In genomic region chr15:28107111-28107893, GRCh38 we compare ENCODE assay signal across 8 cellular contexts. TPM values are rescaled to one million over a fixed set of nuclear protein-coding genes. Genes with fewer than 3 reads are reported as not detected.
A peak's percentile ranks its signal among the peaks of the same experiment; 100 is the strongest.
DNase-seq lines count a peak whose midpoint lies in the region; ATAC-seq and TF ChIP-seq lines count a peak whose summit lies in the region.

No MANE protein-coding gene starts in this region.

- H3K4me1 Mint-ChIP-seq in CD4-positive, alpha-beta memory T cell: peaks cover 8 to 13% (median 12%) of the 10 kb centered on the region in 4 donors

- H3K9me3 ChIP-seq in CD4-positive, alpha-beta memory T cell (ENCODE audit: control insufficient read depth in 1 of 2, low read length in 2 of 2): no peaks in the 10 kb centered on the region
- no peaks in the 10 kb centered on the region for H3K9me3 ChIP-seq in neutrophil

- POLR2A ChIA-PET in CD4-positive, alpha-beta memory T cell (lab: Charles Lee; ENCODE audit: partially characterized antibody): interaction anchor here (0.8 to 2.4 kb wide), 11 partner anchors 8 to 44 kb away, joined by 3 to 76 read pairs (median 4); partner anchors contain the start of gene OCA2

- H3K4me3 ChIP-seq in CD4-positive, alpha-beta memory T cell (ENCODE audit: low read length in 2 of 2): peak overlapping the region; percentile 29 to 68
- H3K4me3 ChIP-seq in WI38 (ENCODE audit: low read depth, low read length) (peak overlapping the region; percentile 57), neutrophil (ENCODE audit: low read depth in 1 of 2, low read length in 1 of 2) (peak overlapping the region; percentile 8 to 47)

- peaks cover 4% of the 10 kb centered on the region for H3K27me3 ChIP-seq in CD4-positive, alpha-beta memory T cell (ENCODE audit: insufficient read depth, low read length)
- peaks cover 19% of the 10 kb centered on the region for H3K27me3 ChIP-seq in foreskin keratinocyte
- peaks cover 79% of the 10 kb centered on the region for H3K27me3 ChIP-seq in neutrophil

- H3K4me1 ChIP-seq in CD4-positive, alpha-beta memory T cell (ENCODE audit: insufficient read depth, low read length): peaks cover 16% of the 10 kb centered on the region
- H3K4me1 ChIP-seq in foreskin keratinocyte: no peaks in the 10 kb centered on the region
- H3K4me1 ChIP-seq in neutrophil (ENCODE audit: control insufficient read depth in 1 of 2, insufficient read depth in 1 of 2, low read depth in 1 of 2, low read length in 1 of 2): peaks cover 11 to 15% of the 10 kb centered on the region in 2 experiments

- peaks cover 3 to 12% of the 10 kb centered on the region in 2 donors for H3K27me3 Mint-ChIP-seq in CD4-positive, alpha-beta memory T cell

- intact Hi-C loops in CD4-positive, alpha-beta memory T cell (cut with micrococcal nuclease): no loop called here

- peaks cover 4% of the 10 kb centered on the region for H3K36me3 ChIP-seq in CD4-positive, alpha-beta memory T cell (ENCODE audit: insufficient read depth, low read length)
- peaks cover 11% of the 10 kb centered on the region for H3K36me3 ChIP-seq in neutrophil

- peaks cover 10 to 11% of the 10 kb centered on the region in 2 donors for H3K36me3 Mint-ChIP-seq in CD4-positive, alpha-beta memory T cell

- ATAC-seq in foreskin keratinocyte: peak; percentile 40

- H3K27ac ChIP-seq in CD4-positive, alpha-beta memory T cell (ENCODE audit: low read depth, low read length): no peak overlapping the region
- H3K27ac ChIP-seq in foreskin keratinocyte (no peak overlapping the region), neutrophil (no peak overlapping the region)

- no peak for TF ChIP-seq CTCF in WI38 (IDR thresholded peaks at IDR 0.05; ENCODE audit: low read depth, low read length)
- no peak for TF ChIP-seq CTCF in foreskin keratinocyte (conservative IDR thresholded peaks at IDR 0.05)
- TF ChIP-seq CTCF in neutrophil (IDR thresholded peaks at IDR 0.05): no peak

- peak in 2 of 5 donors; percentile 31 to 34 for DNase-seq in CD4-positive, alpha-beta memory T cell
- DNase-seq in foreskin keratinocyte (no peak), DMS 273 (lab: John Stamatoyannopoulos, UW; ENCODE audit: unreplicated experiment) (no peak), foreskin melanocyte (no peak), cerebellum (ENCODE audit: low spot score) (no peak), pons (ENCODE audit: low spot score) (no peak)

- peaks cover 0 to 2% (median 0%) of the 10 kb centered on the region in 8 donors for H3K9me3 Mint-ChIP-seq in CD4-positive, alpha-beta memory T cell

- CTCF ChIA-PET in CD4-positive, alpha-beta memory T cell (lab: Charles Lee; ENCODE audit: partially characterized antibody): interaction anchor here (0.7 to 4.8 kb wide), 8 partner anchors 9 to 831 kb away, joined by 3 to 44 read pairs (median 6); partner anchors contain the start of gene OCA2

- peak overlapping the region; percentile 85 to 94 (median 89) for H3K4me3 Mint-ChIP-seq in CD4-positive, alpha-beta memory T cell

- H3K27ac Mint-ChIP-seq in CD4-positive, alpha-beta memory T cell: peak overlapping the region in 6 of 7 donors; percentile 48 to 88 (median 62)

RNA-seq across cellular contexts. Expression of gene OCA2, which starts 8.2 kb away (rescaled TPM):
- total RNA-seq in CD4-positive, alpha-beta memory T cell: not detected
- polyA plus RNA-seq in CD4-positive, alpha-beta memory T cell: not detected
- total RNA-seq in foreskin keratinocyte: 0.03 and 0.04 TPM in 2 replicates
- 0.03 TPM in 1 of 2 replicates, not detected in the other for polyA plus RNA-seq in foreskin keratinocyte
- total RNA-seq in cerebellum: 0.73 TPM
